ENCODE assay signal across 27 cellular contexts in the genomic region with DNA sequence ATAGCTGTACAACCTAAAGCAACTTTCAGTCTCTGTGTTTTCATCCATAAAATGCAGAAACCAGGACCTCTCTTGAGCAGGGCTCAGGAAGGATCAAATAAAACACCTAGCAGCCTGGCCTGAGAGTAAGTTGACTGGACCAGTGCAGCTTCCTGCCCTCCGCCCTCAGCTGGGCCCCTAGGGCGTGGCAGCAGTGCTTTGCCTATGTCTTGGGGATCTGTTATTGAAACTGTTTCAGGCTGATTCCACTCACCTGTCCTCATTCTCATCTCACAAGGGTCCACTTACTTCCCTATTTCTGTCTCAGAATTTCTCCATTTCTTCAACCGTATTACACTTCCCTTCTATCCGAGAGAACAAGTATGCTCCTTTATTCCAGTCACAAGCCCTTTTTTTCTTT. TPM values are rescaled to one million over a fixed set of nuclear protein-coding genes. Genes with fewer than 3 reads are reported as not detected.
DNase-seq lines count a peak whose midpoint lies in the region; ATAC-seq and TF ChIP-seq lines count a peak whose summit lies in the region.
"Had no signal": no experiment of that assay in that cellular context is flagged by ENCODE, and none has a peak within 500 bp of the region (broad histone marks: within the 10 kb centered on the region; RNA-seq: fewer than 3 reads in every experiment).

No MANE protein-coding gene starts in this region.

- no peaks in the 10 kb centered on the region for H3K27me3 ChIP-seq in endodermal cell (ENCODE audit: control insufficient read depth, insufficient read depth, low read length, poor library complexity, severe bottlenecking)
- no peaks in the 10 kb centered on the region for H3K27me3 ChIP-seq in foreskin keratinocyte
- H3K27me3 ChIP-seq: SJCRH30 had no signal

- no peaks in the 10 kb centered on the region for H3K9me3 Mint-ChIP-seq in endodermal cell
- H3K9me3 Mint-ChIP-seq: CD4-positive, alpha-beta memory T cell had no signal

- ATAC-seq in GM18511 (IDR thresholded peaks at IDR 0.05; ENCODE audit: unreplicated experiment) (peak; percentile 100), HG03520 (IDR thresholded peaks at IDR 0.05; ENCODE audit: unreplicated experiment) (peak; percentile 84), foreskin keratinocyte (no peak)
- ATAC-seq: A549, Right ventricle myocardium inferior, SK-N-SH treated with all-trans-retinoic acid at 6 μM for 48 hours, T-helper 17 cell had no signal

- H3K27ac ChIP-seq in endodermal cell (ENCODE audit: low read depth, low read length) (no peak overlapping the region), foreskin keratinocyte (no peak overlapping the region)
- H3K27ac ChIP-seq: A549, SJCRH30 had no signal

- DNase-seq in endodermal cell: no peak
- DNase-seq in stimulated activated CD4-positive, alpha-beta T cell treated with anti-CD3 and anti-CD28 coated beads, Interleukin-2, amount 100 ng/mL, for 48 hours: no peak
- no peak for DNase-seq in foreskin keratinocyte
- DNase-seq in HK-2 (ENCODE audit: unreplicated experiment): no peak
- no peak for DNase-seq in NCI-H1105 treated with DMSO at 0.1 percent for 48 hours (lab: John Stamatoyannopoulos, UW)
- DNase-seq: C1 segment of cervical spinal cord; CD4-positive, alpha-beta memory T cell; COR-L47; DMS 273 treated with DMSO at 0.1 percent for 48 hours; DMS79; EL; GF-D8; NCI-H1048; NCI-H1417 treated with DMSO at 0.1 percent for 48 hours; NCI-H1694 treated with DMSO at 0.1 percent for 48 hours; NCI-H2081 treated with DMSO at 0.1 percent for 48 hours; NCI-H2171; NCI-H510A; NCI-H69; SJCRH30; T-helper 17 cell had no signal

- H3K27me3 Mint-ChIP-seq in endodermal cell (ENCODE audit: insufficient read depth): no peaks in the 10 kb centered on the region
- H3K27me3 Mint-ChIP-seq: CD4-positive, alpha-beta memory T cell; T-helper 17 cell had no signal

- peak overlapping the region; percentile 50 for H3K27ac Mint-ChIP-seq in endodermal cell

- H3K4me3 Mint-ChIP-seq in endodermal cell: no peak overlapping the region
- H3K4me3 Mint-ChIP-seq: CD4-positive, alpha-beta memory T cell; T-helper 17 cell had no signal

- peaks cover 6% of the 10 kb centered on the region for H3K4me1 ChIP-seq in endodermal cell (ENCODE audit: control insufficient read depth, insufficient read depth, low read length)
- H3K4me1 ChIP-seq in foreskin keratinocyte: no peaks in the 10 kb centered on the region
- H3K4me1 ChIP-seq: SJCRH30 had no signal

- TF ChIP-seq CTCF in endodermal cell (conservative IDR thresholded peaks at IDR 0.05) (no peak), foreskin keratinocyte (conservative IDR thresholded peaks at IDR 0.05) (no peak)

- no peaks in the 10 kb centered on the region for H3K9me3 ChIP-seq in endodermal cell (ENCODE audit: control insufficient read depth, low read length)
- H3K9me3 ChIP-seq: A549, SJCRH30 had no signal

- peaks cover 22% of the 10 kb centered on the region for H3K4me1 Mint-ChIP-seq in endodermal cell
- H3K4me1 Mint-ChIP-seq: CD4-positive, alpha-beta memory T cell had no signal

- no peak overlapping the region for H3K4me3 ChIP-seq in endodermal cell (ENCODE audit: low read length)
- H3K4me3 ChIP-seq: A549, SJCRH30 had no signal

- H3K36me3 ChIP-seq in endodermal cell (ENCODE audit: control insufficient read depth, insufficient read depth, low read length): peaks cover 77% of the 10 kb centered on the region

- H3K36me3 Mint-ChIP-seq in endodermal cell (ENCODE audit: low read depth): peaks cover 53% of the 10 kb centered on the region

- H3K9ac ChIP-seq in endodermal cell (ENCODE audit: extremely low read depth, low read length, poor library complexity, severe bottlenecking): no peak overlapping the region

- 95 to 100% methylated on average over 3 to 4 of the region's 4 CpGs for WGBS in endodermal cell (ENCODE audit: insufficient coverage in 1 of 2, insufficient read length in 1 of 2), 2 experiments

RNA-seq across cellular contexts. Expression of gene LRRC42, which starts 17.3 kb away (rescaled TPM):
- total RNA-seq in endodermal cell (10 to 100 TPM; 46.0 to 55.1 TPM), foreskin keratinocyte (53.9 and 71.2 TPM in 2 replicates)
- 62.3 TPM for polyA plus RNA-seq in endodermal cell (2013, experiment 1 of 2)
- polyA plus RNA-seq in endodermal cell (2013, experiment 2 of 2): 59.9 TPM
- 52.0 and 71.4 TPM in 2 replicates for polyA plus RNA-seq in foreskin keratinocyte

RNA-seq across cellular contexts. Expression of gene IFT25, which starts 18.0 kb away (rescaled TPM):
- total RNA-seq in endodermal cell: 10 to 100 TPM; 34.8 to 56.7 TPM
- 52.3 TPM for polyA plus RNA-seq in endodermal cell (2013, experiment 1 of 2)
- polyA plus RNA-seq in endodermal cell (2013, experiment 2 of 2): 50.7 TPM
- total RNA-seq in foreskin keratinocyte: 35.2 and 42.3 TPM in 2 replicates
- polyA plus RNA-seq in foreskin keratinocyte: 49.5 and 55.5 TPM in 2 replicates

RNA-seq across cellular contexts. Expression of gene LDLRAD1, which starts 54.5 kb away (rescaled TPM):
- total RNA-seq in endodermal cell: not detected
- not detected for polyA plus RNA-seq in endodermal cell (2013, experiment 1 of 2)
- not detected for polyA plus RNA-seq in endodermal cell (2013, experiment 2 of 2)
- total RNA-seq in foreskin keratinocyte: not detected in 2 replicates
- not detected in 2 replicates for polyA plus RNA-seq in foreskin keratinocyte
- total RNA-seq: CD4-positive, alpha-beta memory T cell; HT-29; Right ventricle myocardium inferior; SJCRH30; T-helper 17 cell had no signal
- polyA plus RNA-seq: CD4-positive, alpha-beta memory T cell had no signal
